In the genomic region with DNA sequence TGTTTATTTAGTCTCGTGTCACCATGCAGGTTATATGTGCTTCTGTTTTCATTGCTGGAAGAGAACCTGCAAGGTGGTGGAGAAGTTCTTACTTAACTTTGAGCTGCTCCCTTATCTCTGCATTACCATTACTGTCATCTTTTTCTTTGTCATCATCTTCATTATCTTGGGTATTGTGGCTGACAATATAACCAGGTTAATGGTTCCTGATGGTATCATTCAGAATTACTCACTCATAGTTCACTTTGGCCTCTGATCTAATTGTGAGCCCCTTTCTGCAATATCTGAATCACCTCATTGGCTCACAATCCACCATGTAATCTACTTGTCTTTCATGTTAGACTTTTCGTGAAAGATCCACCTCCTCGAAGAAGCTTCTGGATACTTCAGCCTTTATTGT, we compare ENCODE assay signal across 1 cellular context.
TF ChIP-seq lines count a peak whose summit lies in the region.

No MANE protein-coding gene starts in this region.

TF ChIP-seq in GM23338, 12 proteins besides CTCF, POLR2A, EP300 and RAD21:
- no peak for TF ChIP-seq EZH2 (IDR thresholded peaks at IDR 0.05; ENCODE audit: low read depth, unreplicated experiment)
